ENCODE assay signal across 14 cellular contexts in the genomic region with DNA sequence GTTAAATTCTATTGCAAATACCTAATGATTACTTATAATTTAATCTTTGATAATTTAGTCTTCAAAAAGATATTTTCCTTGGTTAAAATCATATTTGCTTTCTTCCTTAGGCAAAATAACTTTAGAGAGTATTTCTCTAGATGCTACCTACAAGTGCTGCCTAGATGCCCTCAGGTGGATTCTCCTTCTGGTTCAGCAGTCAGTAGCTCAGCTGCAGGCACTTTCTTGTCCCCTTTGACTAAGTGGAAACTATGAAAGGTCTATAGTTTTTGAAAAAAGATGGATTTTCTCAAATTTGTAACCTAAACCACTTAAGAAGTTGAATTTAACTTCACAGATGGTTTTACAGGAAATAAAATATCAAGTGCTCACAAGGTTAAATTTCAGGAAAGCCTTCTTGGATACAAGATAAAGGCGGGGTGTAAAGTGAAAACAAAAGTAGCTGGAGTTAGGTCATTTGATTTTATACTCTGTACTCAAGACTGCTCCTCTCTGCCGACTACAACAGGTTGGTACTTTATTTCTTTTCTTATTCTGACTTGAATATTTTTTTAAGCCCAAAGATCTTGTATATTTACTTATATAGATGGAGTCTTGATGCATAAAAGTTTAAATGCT. TPM values are rescaled to one million over a fixed set of nuclear protein-coding genes. Genes with fewer than 3 reads are reported as not detected.
DNase-seq lines count a peak whose midpoint lies in the region; ATAC-seq and TF ChIP-seq lines count a peak whose summit lies in the region.
"Had no signal": no experiment of that assay in that cellular context is flagged by ENCODE, and none has a peak within 500 bp of the region (broad histone marks: within the 10 kb centered on the region; RNA-seq: fewer than 3 reads in every experiment).

ACKR4 (plus strand) TSS at position 455 of the 618 bp plus-strand sequence. CDS start 3,128 bp downstream, outside the sequence.

- intact Hi-C loops in psoas muscle (cut with DNase I) (no loop called here), thyroid gland (cut with DNase I) (no loop called here)

- ATAC-seq in psoas muscle, result no peak

- H3K9me3 ChIP-seq in psoas muscle, result no peaks in the 10 kb centered on the region
- H3K9me3 ChIP-seq in thyroid gland, result no peaks in the 10 kb centered on the region
- no peaks in the 10 kb centered on the region for H3K9me3 ChIP-seq in SJCRH30 (replicated peaks)

- peaks cover 0 to 33% of the 10 kb centered on the region in 2 donors for H3K36me3 ChIP-seq in psoas muscle (ENCODE audit: insufficient read depth in 1 of 2, low read depth in 1 of 2)
- peaks cover 0 to 2% of the 10 kb centered on the region in 2 donors for H3K36me3 ChIP-seq in thyroid gland
- H3K36me3 ChIP-seq in SJCRH30, result peaks cover 5% of the 10 kb centered on the region; the same call in 1 of the 2 replicates

- no peak for TF ChIP-seq POLR2A in thyroid gland (IDR thresholded peaks at IDR 0.05)

- peak; percentile 45 for DNase-seq in EL
- peak; percentile 55 for DNase-seq in NAMALWA (ENCODE audit: low spot score)
- DNase-seq in fibroblast of villous mesenchyme (ENCODE audit: low read depth), result no peak
- no peak for DNase-seq in psoas muscle
- DNase-seq in NCI-H526 treated with DMSO at 0.1 percent for 48 hours (lab: John Stamatoyannopoulos, UW), result no peak
- DNase-seq in thyroid gland, result no peak
- no peak for DNase-seq in SJCRH30
- DNase-seq in C1 segment of cervical spinal cord (lab: John Stamatoyannopoulos, UW), result no peak
- DNase-seq: CD4-positive, alpha-beta T cell; dorsolateral prefrontal cortex; head of caudate nucleus; NCI-H510A treated with DMSO at 0.1 percent for 48 hours had no signal

- H3K4me1 ChIP-seq in psoas muscle (no peaks in the 10 kb centered on the region), thyroid gland (no peaks in the 10 kb centered on the region), SJCRH30 (no peaks in the 10 kb centered on the region)

- no peak within 1 kb of the TSS for H3K27ac ChIP-seq in psoas muscle
- no peak within 1 kb of the TSS for H3K27ac ChIP-seq in thyroid gland
- no peak within 1 kb of the TSS for H3K27ac ChIP-seq in SJCRH30
- H3K27ac ChIP-seq: dorsolateral prefrontal cortex had no signal

- TF ChIP-seq CTCF in fibroblast of villous mesenchyme (IDR thresholded peaks at IDR 0.05; ENCODE audit: insufficient read depth, low read depth, low read length), result no peak
- no peak for TF ChIP-seq CTCF in psoas muscle (IDR thresholded peaks at IDR 0.05)
- TF ChIP-seq CTCF in thyroid gland (IDR thresholded peaks at IDR 0.05), result no peak

- H3K27me3 ChIP-seq in psoas muscle (ENCODE audit: insufficient read depth in 3 of 3, low read length in 2 of 3) (no peaks in the 10 kb centered on the region), thyroid gland (no peaks in the 10 kb centered on the region), SJCRH30 (no peaks in the 10 kb centered on the region)
- H3K27me3 ChIP-seq: dorsolateral prefrontal cortex had no signal

- H3K4me3 ChIP-seq in fibroblast of villous mesenchyme (ENCODE audit: low read depth, low read length), result peak within 1 kb of the TSS; percentile 23
- peak within 1 kb of the TSS; percentile 34 for H3K4me3 ChIP-seq in psoas muscle
- H3K4me3 ChIP-seq in thyroid gland (replicated peaks in 1 of 3), result no peak within 1 kb of the TSS
- H3K4me3 ChIP-seq in SJCRH30, result no peak within 1 kb of the TSS
- H3K4me3 ChIP-seq: lung had no signal

- 36 to 47% (median 46%) methylated on average over 2 of the region's 2 CpGs for WGBS in psoas muscle, 3 donors
- WGBS in thyroid gland, 2 donors, result 40 to 64% methylated on average over 2 of the region's 2 CpGs

RNA-seq across cellular contexts. Expression of gene ACKR4, which starts in this region (rescaled TPM):
- total RNA-seq in fibroblast of villous mesenchyme (2.9 and 9.5 TPM in 2 replicates), psoas muscle (under 1 TPM in 3 of 4 donors, not detected in 1; 0.12 to 0.64 (median 0.43) TPM), thyroid gland (1 to 10 TPM in 3 of 4 donors, not detected in 1; 1.8 to 4.6 (median 2.1) TPM)
- polyA plus RNA-seq in psoas muscle, result under 1 TPM; 0.11 to 0.29 (median 0.17) TPM
- not detected in 2 replicates for total RNA-seq in SJCRH30 (2014; rRNA removed; shearing (Covaris generic))
- total RNA-seq: H4 had no signal

Comparison
In these comparisons a context has a peak if more than half of its experiments do, and no peak if none do; other contexts are left out.
1. DNase-seq: peak in EL (single experiment) and NAMALWA (single experiment); none in fibroblast of villous mesenchyme (single experiment), psoas muscle (0 of 2), NCI-H526 treated with DMSO at 0.1 percent for 48 hours (single experiment), thyroid gland (0 of 2), SJCRH30 (0 of 2) and C1 segment of cervical spinal cord (0 of 14).
2. H3K4me3 ChIP-seq: peak in fibroblast of villous mesenchyme (single experiment) and psoas muscle (single experiment); none in thyroid gland (0 of 3) and SJCRH30 (single experiment).